Comparison of ENCODE assay signal across 31 cellular contexts in the genomic region with DNA sequence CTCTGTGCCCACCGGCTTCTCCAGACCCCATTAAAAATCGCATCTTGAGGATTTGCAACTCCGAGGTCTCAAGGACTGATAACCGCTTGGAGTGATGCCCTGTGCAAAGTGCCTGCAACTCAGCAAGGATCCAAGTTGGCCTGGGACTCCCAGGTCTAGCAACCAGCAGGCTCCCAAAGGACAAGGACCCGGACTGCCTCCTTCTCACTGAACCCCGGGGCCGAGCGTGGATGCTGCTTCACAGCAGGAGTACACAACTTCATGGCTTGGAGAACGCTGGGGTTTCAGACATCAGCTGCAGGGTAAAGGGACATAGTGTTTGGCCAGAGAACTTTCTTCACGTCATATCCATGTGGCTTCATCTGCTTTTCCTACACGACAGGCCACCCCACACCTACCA.
"Had no signal": no experiment of that assay in that cellular context is flagged by ENCODE, and none has a peak within 500 bp of the region (broad histone marks: within the 10 kb centered on the region; RNA-seq: fewer than 3 reads in every experiment).

No MANE protein-coding gene starts in this region.

- H3K27ac Mint-ChIP-seq: natural killer cell treated with Interleukin-12 subunit alpha and Interleukin-12 subunit beta and Interleukin-15 and Interleukin-18, amount 100 ng/mL, for 72 hours; nephron progenitor cell; progenitor cell of endocrine pancreas; stimulated activated memory B cell treated with anti-CD40 and anti-IgM and Interleukin-4, amounts not matched to agents 10 μg/mL and 1 μg/mL and 100 μg/mL, for 72 hours; stimulated activated naive CD8-positive, alpha-beta T cell treated with anti-CD3 and anti-CD28 coated beads, Interleukin-15, amount 100 ng/mL, for 72 hours; type B pancreatic cell had no signal

- ATAC-seq: naive thymus-derived CD8-positive, alpha-beta T cell; pancreas; psoas muscle; right cardiac atrium; right lobe of liver; stimulated activated memory B cell treated with anti-CD40 and anti-IgM and Interleukin-4, amounts not matched to agents 10 μg/mL and 1 μg/mL and 100 μg/mL, for 72 hours; stimulated activated naive CD8-positive, alpha-beta T cell treated with anti-CD3 and anti-CD28 coated beads, Interleukin-15, amount 100 ng/mL, for 72 hours; stimulated activated naive CD8-positive, alpha-beta T cell treated with anti-CD3 and anti-CD28 coated beads, Interleukin-15, Interleukin-2, amounts not matched to agents 100 U/mL and 50 U/mL, for 24 hours; upper lobe of right lung had no signal

- H3K27me3 Mint-ChIP-seq: natural killer cell treated with Interleukin-12 subunit alpha and Interleukin-12 subunit beta and Interleukin-15 and Interleukin-18, amount 100 ng/mL, for 72 hours; progenitor cell of endocrine pancreas; stimulated activated naive CD8-positive, alpha-beta T cell treated with anti-CD3 and anti-CD28 coated beads, Interleukin-15, amount 100 ng/mL, for 72 hours; type B pancreatic cell had no signal

- H3K36me3 Mint-ChIP-seq: natural killer cell treated with Interleukin-12 subunit alpha and Interleukin-12 subunit beta and Interleukin-15 and Interleukin-18, amount 100 ng/mL, for 72 hours; stimulated activated memory B cell treated with anti-CD40 and anti-IgM and Interleukin-4, amounts not matched to agents 10 μg/mL and 1 μg/mL and 100 μg/mL, for 72 hours; type B pancreatic cell had no signal

- H3K4me1 ChIP-seq: pancreas, right lobe of liver, spleen, testis, upper lobe of right lung, uterus had no signal

- H3K27ac ChIP-seq: pancreas, psoas muscle, right lobe of liver, skin epidermis, spleen, suprapubic skin, testis, tibial artery, transverse colon, upper lobe of right lung, uterus had no signal

- H3K4me3 ChIP-seq: pancreas, psoas muscle, right lobe of liver, skin epidermis, smooth muscle cell, spleen, suprapubic skin, testis, tibial artery, transverse colon, upper lobe of right lung, uterus had no signal

- H3K9me3 ChIP-seq: pancreas, psoas muscle, right lobe of liver, testis, tibial artery, transverse colon, upper lobe of right lung, uterus had no signal

- H3K4me3 Mint-ChIP-seq: naive thymus-derived CD8-positive, alpha-beta T cell; natural killer cell treated with Interleukin-12 subunit alpha and Interleukin-12 subunit beta and Interleukin-15 and Interleukin-18, amount 100 ng/mL, for 72 hours; nephron progenitor cell; neural crest cell; stimulated activated memory B cell treated with anti-CD40 and anti-IgM and Interleukin-4, amounts not matched to agents 10 μg/mL and 1 μg/mL and 100 μg/mL, for 72 hours; stimulated activated naive CD8-positive, alpha-beta T cell treated with anti-CD3 and anti-CD28 coated beads, Interleukin-15, amount 100 ng/mL, for 72 hours; type B pancreatic cell had no signal

- H3K4me1 Mint-ChIP-seq: naive thymus-derived CD8-positive, alpha-beta T cell; stimulated activated naive CD8-positive, alpha-beta T cell treated with anti-CD3 and anti-CD28 coated beads, Interleukin-15, amount 100 ng/mL, for 72 hours had no signal

- DNase-seq: naive B cell; naive thymus-derived CD8-positive, alpha-beta T cell; nephron progenitor cell; occipital lobe; pancreas; psoas muscle; right cardiac atrium; right lobe of liver; spleen; stimulated activated CD4-positive, alpha-beta T cell treated with anti-CD3 and anti-CD28 coated beads, Interleukin-12 subunit alpha, Interleukin-12 subunit beta, amount 100 ng/mL, for 4 hours; stimulated activated CD4-positive, alpha-beta T cell treated with anti-CD3 and anti-CD28 coated beads, Interleukin-1b, Interleukin-23, amount 100 ng/mL, for 48 hours; stimulated activated CD4-positive, alpha-beta T cell treated with anti-CD3 and anti-CD28 coated beads, Interleukin-4, amount 100 ng/mL, for 1 hour; stimulated activated CD4-positive, alpha-beta T cell treated with anti-CD3 and anti-CD28 coated beads, Interleukin-4, amount 100 ng/mL, for 4 hours; stimulated activated CD8-positive, alpha-beta memory T cell treated with anti-CD3 and anti-CD28 coated beads, Interleukin-4, amount 100 ng/mL, for 48 hours; stimulated activated naive CD4-positive, alpha-beta T cell; stimulated activated naive CD8-positive, alpha-beta T cell treated with anti-CD3 and anti-CD28 coated beads, Interleukin-15, amount 100 ng/mL, for 72 hours; stimulated activated naive CD8-positive, alpha-beta T cell treated with anti-CD3 and anti-CD28 coated beads, Interleukin-15, Interleukin-2, amounts not matched to agents 100 U/mL and 50 U/mL, for 24 hours; substantia nigra; testis; tibial artery; transverse colon; upper lobe of right lung; uterus had no signal

- H3K36me3 ChIP-seq: pancreas, right lobe of liver, spleen, suprapubic skin, tibial artery, transverse colon, upper lobe of right lung, uterus had no signal

- H3K9me3 Mint-ChIP-seq: natural killer cell treated with Interleukin-12 subunit alpha and Interleukin-12 subunit beta and Interleukin-15 and Interleukin-18, amount 100 ng/mL, for 72 hours; type B pancreatic cell had no signal

- H3K27me3 ChIP-seq: pancreas, right lobe of liver, spleen, suprapubic skin, testis, tibial artery, transverse colon, upper lobe of right lung, uterus had no signal
